Comparison of ENCODE assay signal across 18 cellular contexts in the genomic region with DNA sequence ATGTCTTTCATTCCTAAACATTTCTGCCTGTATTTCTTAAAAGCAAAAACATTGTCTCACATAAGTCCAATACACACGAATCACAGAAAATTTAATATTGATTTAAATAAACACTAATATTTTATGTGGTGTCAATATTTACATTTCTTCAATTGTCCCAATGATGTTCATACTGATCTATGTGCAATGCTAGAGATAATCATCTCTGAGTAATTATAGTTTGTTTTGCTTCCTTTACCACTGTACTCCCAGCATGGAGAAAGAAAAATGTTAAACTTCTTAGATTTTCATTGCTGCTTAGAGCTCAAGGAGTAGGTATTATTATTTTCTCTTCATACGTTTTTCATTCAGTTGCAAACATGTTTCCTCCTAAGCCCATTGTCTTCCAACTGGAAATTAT.
DNase-seq lines count a peak whose midpoint lies in the region; ATAC-seq, FAIRE-seq and TF ChIP-seq lines count a peak whose summit lies in the region.
"Had no signal": no experiment of that assay in that cellular context is flagged by ENCODE, and none has a peak within 500 bp of the region (broad histone marks: within the 10 kb centered on the region; RNA-seq: fewer than 3 reads in every experiment).

No MANE protein-coding gene starts in this region.

- DNase-seq in NCI-H146 treated with DMSO at 0.1 percent for 48 hours (lab: John Stamatoyannopoulos, UW; ENCODE audit: unreplicated experiment) (peak; percentile 13), NCI-H748 (lab: John Stamatoyannopoulos, UW; ENCODE audit: unreplicated experiment) (peak; percentile 26), endothelial cell of umbilical vein (ENCODE audit: low read depth, low spot score) (peak; percentile 48), DMS 273 (lab: John Stamatoyannopoulos, UW; ENCODE audit: unreplicated experiment) (no peak), upper lobe of left lung (no peak)
- DNase-seq: C1 segment of cervical spinal cord; Calu3; CD4-positive, alpha-beta memory T cell; COR-L47; DMS153; DND-41; GM23248; H7; HCEC 1CT had no signal

- no peaks in the 10 kb centered on the region for H3K9me1 ChIP-seq in endothelial cell of umbilical vein (replicated peaks; ENCODE audit: control insufficient read depth, extremely low read depth, insufficient read depth, low read length)

- BruUV-seq in endothelial cell of umbilical vein (replicated peaks; lab: Mats Ljungman, UMichigan) = no TSS peak

- H3K4me3 ChIP-seq in endothelial cell of umbilical vein (replicated peaks in 1 of 3; ENCODE audit: insufficient read depth in 1 of 3, low read depth in 1 of 3, low read length in 3 of 3) (peak overlapping the region in 1 of 3 experiments; percentile 32), upper lobe of left lung (no peak overlapping the region)
- H3K4me3 ChIP-seq: GM23248 had no signal

- H3K27ac ChIP-seq in endothelial cell of umbilical vein (ENCODE audit: insufficient read depth, low read depth, low read length) (peak overlapping the region; percentile 18), upper lobe of left lung (no peak overlapping the region)
- H3K27ac ChIP-seq: GM23248 had no signal

- H3K9me3 ChIP-seq in endothelial cell of umbilical vein (replicated peaks; ENCODE audit: control insufficient read depth, insufficient read depth, low read length) = no peaks in the 10 kb centered on the region
- H3K9me3 ChIP-seq in upper lobe of left lung = no peaks in the 10 kb centered on the region

- H4K20me1 ChIP-seq in endothelial cell of umbilical vein (replicated peaks; ENCODE audit: control insufficient read depth, extremely low read depth, insufficient read depth, low read length) = no peaks in the 10 kb centered on the region

- H3K27me3 ChIP-seq in endothelial cell of umbilical vein (ENCODE audit: control insufficient read depth in 2 of 2, insufficient read depth in 2 of 2, low read length in 2 of 2) = no peaks in the 10 kb centered on the region
- H3K27me3 ChIP-seq in upper lobe of left lung = no peaks in the 10 kb centered on the region

- H2AFZ ChIP-seq in endothelial cell of umbilical vein (ENCODE audit: low read depth, low read length) = peak overlapping the region; percentile 29
- H2AFZ ChIP-seq: GM23248 had no signal

- TF ChIP-seq POLR2A in endothelial cell of umbilical vein (IDR thresholded peaks at IDR 0.05; ENCODE audit: low read depth, low read length) = no peak
- TF ChIP-seq POLR2A in upper lobe of left lung (IDR thresholded peaks at IDR 0.05) = no peak

- no peaks in the 10 kb centered on the region for H3K36me3 ChIP-seq in endothelial cell of umbilical vein (ENCODE audit: control insufficient read depth in 2 of 2, extremely low read depth in 1 of 2, insufficient read depth in 2 of 2, low read length in 2 of 2)
- no peaks in the 10 kb centered on the region for H3K36me3 ChIP-seq in upper lobe of left lung

- POLR2A ChIA-PET in endothelial cell of umbilical vein (lab: Charles Lee) = interaction anchor here (0.7 kb wide), 1 partner anchor 37 kb away, joined by 4 read pairs; no protein-coding TSS in a partner anchor

- no peaks in the 10 kb centered on the region for H3K79me2 ChIP-seq in endothelial cell of umbilical vein (ENCODE audit: control insufficient read depth, insufficient read depth, low read length)

- CTCF ChIA-PET in endothelial cell of umbilical vein (lab: Charles Lee) = interaction anchor here (1.0 to 1.3 kb wide), 3 partner anchors 13 to 42 kb away, joined by 3 read pairs; no protein-coding TSS in a partner anchor

- intact Hi-C loops in endothelial cell of umbilical vein (cut with micrococcal nuclease) = no loop called here

- no peak for TF ChIP-seq EP300 in upper lobe of left lung (IDR thresholded peaks at IDR 0.05)

- TF ChIP-seq CTCF in endothelial cell of umbilical vein (IDR thresholded peaks at IDR 0.05; ENCODE audit: extremely low read depth in 1 of 2, insufficient read depth in 1 of 2, low read depth in 1 of 2, low read length in 2 of 2) (no peak), upper lobe of left lung (IDR thresholded peaks at IDR 0.05) (no peak)

- H3K4me2 ChIP-seq in endothelial cell of umbilical vein (ENCODE audit: insufficient read depth, low read length) = peak overlapping the region; percentile 58

- 46 to 50% methylated on average over 2 of the region's 2 CpGs for WGBS in upper lobe of left lung, 2 donors

- no peak for FAIRE-seq in endothelial cell of umbilical vein (lab: Jason Lieb, UNC)
- FAIRE-seq: G401.6, GM12892, H1 had no signal

- ATAC-seq in GM19455 (IDR thresholded peaks at IDR 0.05; ENCODE audit: unreplicated experiment) (no peak), upper lobe of left lung (ENCODE audit: low FRiP score in 2 of 2) (no peak)

- dilution Hi-C loops in endothelial cell of umbilical vein (cut with MboI; ENCODE audit: extremely low pct_ligation_motif_present, low sequenced_read_pairs) = no loop called here

- H3K9ac ChIP-seq in endothelial cell of umbilical vein (replicated peaks; ENCODE audit: extremely low read depth, insufficient read depth, low read length) = peak overlapping the region; percentile 37
- H3K9ac ChIP-seq: GM23248 had no signal

- H3K4me1 ChIP-seq in endothelial cell of umbilical vein (ENCODE audit: control insufficient read depth, extremely low read depth, insufficient read depth, low read length) (peaks cover 19% of the 10 kb centered on the region), upper lobe of left lung (no peaks in the 10 kb centered on the region)

TF ChIP-seq in endothelial cell of umbilical vein, 7 proteins besides CTCF, POLR2A, EP300 and RAD21:
- peak; percentile 91 for TF ChIP-seq GATA2 (IDR thresholded peaks at IDR 0.05; ENCODE audit: insufficient read depth, insufficient read length, low read depth, low read length)
- no peak for TF ChIP-seq POLR2AphosphoS5 (IDR thresholded peaks at IDR 0.05; ENCODE audit: insufficient read depth, low read depth, low read length)
- TF ChIP-seq MYC (IDR thresholded peaks at IDR 0.05; ENCODE audit: low read depth, low read length) = no peak
- TF ChIP-seq FOS (IDR thresholded peaks at IDR 0.05; ENCODE audit: borderline replicate concordance, insufficient read depth, low read length) = peak; percentile 29

Comparison
In these comparisons a context has a peak if more than half of its experiments do, and no peak if none do; other contexts are left out.
1. DNase-seq: peak in NCI-H146 treated with DMSO at 0.1 percent for 48 hours (single experiment), NCI-H748 (single experiment) and endothelial cell of umbilical vein (single experiment); none in DMS 273 (single experiment) and upper lobe of left lung (0 of 2).